In the genomic region with DNA sequence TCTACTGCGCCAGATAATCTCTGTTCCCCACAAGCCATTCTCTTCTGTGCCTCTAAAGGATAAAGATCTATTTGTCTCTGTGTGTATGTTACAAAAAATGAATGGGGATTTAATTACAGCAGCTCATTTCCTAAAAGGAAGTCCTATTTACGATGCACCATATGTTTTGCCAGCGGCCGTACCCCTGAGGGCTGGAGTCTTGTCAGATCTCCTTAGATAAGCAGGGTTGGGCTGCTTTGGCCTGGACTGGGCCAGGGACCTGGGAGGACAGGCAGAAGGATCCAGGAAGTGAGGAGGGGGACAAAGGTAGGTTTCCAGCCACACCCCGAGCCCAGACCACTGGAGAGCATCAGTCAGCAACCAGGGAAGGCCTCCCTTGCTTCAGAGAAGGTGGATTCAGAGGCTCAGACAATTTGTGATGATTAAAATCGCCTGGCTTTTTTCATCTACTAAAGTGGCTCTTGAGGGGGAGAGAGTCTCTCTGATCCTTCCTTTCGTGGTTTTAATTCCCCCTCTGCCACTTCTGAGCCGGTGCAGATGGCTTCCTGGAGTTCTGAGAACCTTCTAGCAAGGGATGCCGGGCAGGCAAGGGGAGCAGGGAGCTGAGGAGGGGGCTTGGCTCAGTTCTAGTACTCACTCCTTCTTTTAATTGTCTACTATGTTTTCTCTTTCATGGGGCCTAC, we compare ENCODE assay signal across 26 cellular contexts. TPM values are rescaled to one million over a fixed set of nuclear protein-coding genes. Genes with fewer than 3 reads are reported as not detected.
DNase-seq lines count a peak whose midpoint lies in the region; ATAC-seq and TF ChIP-seq lines count a peak whose summit lies in the region.
"Had no signal": no experiment of that assay in that cellular context is flagged by ENCODE, and none has a peak within 500 bp of the region (broad histone marks: within the 10 kb centered on the region; RNA-seq: fewer than 3 reads in every experiment).

No MANE protein-coding gene starts in this region.

- H3K27me3 Mint-ChIP-seq in GM23338 (ENCODE audit: insufficient read depth, low read depth, poor library complexity), result peaks cover 4% of the 10 kb centered on the region
- H3K27me3 Mint-ChIP-seq: CD4-positive, alpha-beta memory T cell; memory B cell; T-cell had no signal

- H3K4me2 ChIP-seq in BLaER1 (peak overlapping the region; percentile 83), GM23338 (peak overlapping the region; percentile 43; the same call in 1 of the 2 replicates)

- H3K36me3 ChIP-seq in BLaER1 (no peaks in the 10 kb centered on the region), GM23338 (ENCODE audit: insufficient read depth) (no peaks in the 10 kb centered on the region)
- H3K36me3 ChIP-seq: suprapubic skin had no signal

- no peaks in the 10 kb centered on the region for H3K9me2 ChIP-seq in GM23338 (ENCODE audit: insufficient read depth)

- H3K9me3 ChIP-seq in BLaER1, result no peaks in the 10 kb centered on the region
- H3K9me3 ChIP-seq: suprapubic skin had no signal

- no peaks in the 10 kb centered on the region for H3K27me3 ChIP-seq in BLaER1
- H3K27me3 ChIP-seq in GM23338 (ENCODE audit: insufficient read depth), result no peaks in the 10 kb centered on the region
- H3K27me3 ChIP-seq: dorsolateral prefrontal cortex had no signal

- H3K4me3 ChIP-seq in BLaER1 (no peak overlapping the region), GM23338 (no peak overlapping the region)
- H3K4me3 ChIP-seq: dorsolateral prefrontal cortex, suprapubic skin had no signal

- H3K4me1 ChIP-seq in BLaER1 (peaks cover 44% of the 10 kb centered on the region), GM23338 (ENCODE audit: insufficient read depth) (peaks cover 41% of the 10 kb centered on the region)
- H3K4me1 ChIP-seq: suprapubic skin had no signal

- no peaks in the 10 kb centered on the region; the same call in 2 of the 3 replicates for H3K9me3 Mint-ChIP-seq in GM23338
- H3K9me3 Mint-ChIP-seq: T-cell had no signal

- peak overlapping the region; percentile 56 for H2AFZ ChIP-seq in GM23338

- no peak overlapping the region for H3K4me3 Mint-ChIP-seq in GM23338
- H3K4me3 Mint-ChIP-seq: CD4-positive, alpha-beta memory T cell; memory B cell; T-cell had no signal

- H3K4me1 Mint-ChIP-seq in GM23338, result peaks cover 37% of the 10 kb centered on the region
- H3K4me1 Mint-ChIP-seq: CD4-positive, alpha-beta memory T cell; memory B cell had no signal

- no peaks in the 10 kb centered on the region for H3K79me2 ChIP-seq in GM23338 (replicated peaks; ENCODE audit: insufficient read depth)

- peaks cover 11% of the 10 kb centered on the region; the same call in 1 of the 2 replicates for H3F3A ChIP-seq in GM23338 (replicated peaks; ENCODE audit: low read depth)

- no peak for TF ChIP-seq CTCF in GM23338 (conservative IDR thresholded peaks at IDR 0.05; ENCODE audit: low read depth in 2 of 2)

- H3K36me3 Mint-ChIP-seq in GM23338 (ENCODE audit: low read depth), result peaks cover 2% of the 10 kb centered on the region; the same call in 1 of the 3 replicates
- H3K36me3 Mint-ChIP-seq: CD4-positive, alpha-beta memory T cell; memory B cell; T-cell had no signal

- H3K27ac ChIP-seq in BLaER1, result peak overlapping the region; percentile 76
- peak overlapping the region; percentile 29; the same call in 1 of the 2 replicates for H3K27ac ChIP-seq in GM23338 (ENCODE audit: low read depth)
- H3K27ac ChIP-seq: epithelial cell of prostate, suprapubic skin had no signal

- peak overlapping the region; percentile 64 for H3K9ac ChIP-seq in BLaER1

- ATAC-seq in GM23338, result no peak
- ATAC-seq in activated CD4-positive, CD25-positive, alpha-beta regulatory T cell treated with anti-CD3 and anti-CD28 coated beads, Interleukin-2, amount 50 U/mL, for 24 hours, result no peak
- no peak for ATAC-seq in HG02870 (IDR thresholded peaks at IDR 0.05; ENCODE audit: unreplicated experiment)
- ATAC-seq: HepG2, T-cell had no signal

- H4K20me1 ChIP-seq in BLaER1 (no peaks in the 10 kb centered on the region), GM23338 (replicated peaks; ENCODE audit: insufficient read depth) (no peaks in the 10 kb centered on the region)

- DNase-seq in GM23338 (ENCODE audit: low spot score) (no peak), NCI-H82 treated with DMSO at 0.1 percent for 48 hours (lab: John Stamatoyannopoulos, UW; ENCODE audit: unreplicated experiment) (peak; percentile 73), mesenteric fat pad (ENCODE audit: low spot score) (peak; percentile 41), T-helper 1 cell (no peak), putamen (ENCODE audit: low spot score) (no peak)
- DNase-seq: activated CD4-positive, alpha-beta T cell treated with anti-CD3 and anti-CD28 coated beads, Interleukin-2, amount 50 U/mL, for 48 hours; activated naive CD4-positive, alpha-beta T cell; activated T-cell treated with anti-CD3 and anti-CD28 coated beads for 4 hours; amniotic stem cell; caudate nucleus; CD4-positive, alpha-beta memory T cell; foreskin fibroblast; HCEC 1CT; kidney; NCI-H1417 treated with DMSO at 0.1 percent for 48 hours; NCI-H345 had no signal

- H3K27ac Mint-ChIP-seq in GM23338, result no peak overlapping the region
- H3K27ac Mint-ChIP-seq: memory B cell, T-cell had no signal

TF ChIP-seq in GM23338, 12 proteins besides CTCF, POLR2A, EP300 and RAD21:
- TF ChIP-seq ZNF331 (CRISPR knock-in tag; IDR thresholded peaks at IDR 0.05; ENCODE audit: low read depth) (no peak), ZNF114 (CRISPR knock-in tag; IDR thresholded peaks at IDR 0.05) (no peak), POLR2AphosphoS5 (IDR thresholded peaks at IDR 0.05; ENCODE audit: low read depth) (no peak), CREB1 (CRISPR knock-in tag; IDR thresholded peaks at IDR 0.05; ENCODE audit: low read depth) (no peak)
- TF ChIP-seq, protein P1, sequence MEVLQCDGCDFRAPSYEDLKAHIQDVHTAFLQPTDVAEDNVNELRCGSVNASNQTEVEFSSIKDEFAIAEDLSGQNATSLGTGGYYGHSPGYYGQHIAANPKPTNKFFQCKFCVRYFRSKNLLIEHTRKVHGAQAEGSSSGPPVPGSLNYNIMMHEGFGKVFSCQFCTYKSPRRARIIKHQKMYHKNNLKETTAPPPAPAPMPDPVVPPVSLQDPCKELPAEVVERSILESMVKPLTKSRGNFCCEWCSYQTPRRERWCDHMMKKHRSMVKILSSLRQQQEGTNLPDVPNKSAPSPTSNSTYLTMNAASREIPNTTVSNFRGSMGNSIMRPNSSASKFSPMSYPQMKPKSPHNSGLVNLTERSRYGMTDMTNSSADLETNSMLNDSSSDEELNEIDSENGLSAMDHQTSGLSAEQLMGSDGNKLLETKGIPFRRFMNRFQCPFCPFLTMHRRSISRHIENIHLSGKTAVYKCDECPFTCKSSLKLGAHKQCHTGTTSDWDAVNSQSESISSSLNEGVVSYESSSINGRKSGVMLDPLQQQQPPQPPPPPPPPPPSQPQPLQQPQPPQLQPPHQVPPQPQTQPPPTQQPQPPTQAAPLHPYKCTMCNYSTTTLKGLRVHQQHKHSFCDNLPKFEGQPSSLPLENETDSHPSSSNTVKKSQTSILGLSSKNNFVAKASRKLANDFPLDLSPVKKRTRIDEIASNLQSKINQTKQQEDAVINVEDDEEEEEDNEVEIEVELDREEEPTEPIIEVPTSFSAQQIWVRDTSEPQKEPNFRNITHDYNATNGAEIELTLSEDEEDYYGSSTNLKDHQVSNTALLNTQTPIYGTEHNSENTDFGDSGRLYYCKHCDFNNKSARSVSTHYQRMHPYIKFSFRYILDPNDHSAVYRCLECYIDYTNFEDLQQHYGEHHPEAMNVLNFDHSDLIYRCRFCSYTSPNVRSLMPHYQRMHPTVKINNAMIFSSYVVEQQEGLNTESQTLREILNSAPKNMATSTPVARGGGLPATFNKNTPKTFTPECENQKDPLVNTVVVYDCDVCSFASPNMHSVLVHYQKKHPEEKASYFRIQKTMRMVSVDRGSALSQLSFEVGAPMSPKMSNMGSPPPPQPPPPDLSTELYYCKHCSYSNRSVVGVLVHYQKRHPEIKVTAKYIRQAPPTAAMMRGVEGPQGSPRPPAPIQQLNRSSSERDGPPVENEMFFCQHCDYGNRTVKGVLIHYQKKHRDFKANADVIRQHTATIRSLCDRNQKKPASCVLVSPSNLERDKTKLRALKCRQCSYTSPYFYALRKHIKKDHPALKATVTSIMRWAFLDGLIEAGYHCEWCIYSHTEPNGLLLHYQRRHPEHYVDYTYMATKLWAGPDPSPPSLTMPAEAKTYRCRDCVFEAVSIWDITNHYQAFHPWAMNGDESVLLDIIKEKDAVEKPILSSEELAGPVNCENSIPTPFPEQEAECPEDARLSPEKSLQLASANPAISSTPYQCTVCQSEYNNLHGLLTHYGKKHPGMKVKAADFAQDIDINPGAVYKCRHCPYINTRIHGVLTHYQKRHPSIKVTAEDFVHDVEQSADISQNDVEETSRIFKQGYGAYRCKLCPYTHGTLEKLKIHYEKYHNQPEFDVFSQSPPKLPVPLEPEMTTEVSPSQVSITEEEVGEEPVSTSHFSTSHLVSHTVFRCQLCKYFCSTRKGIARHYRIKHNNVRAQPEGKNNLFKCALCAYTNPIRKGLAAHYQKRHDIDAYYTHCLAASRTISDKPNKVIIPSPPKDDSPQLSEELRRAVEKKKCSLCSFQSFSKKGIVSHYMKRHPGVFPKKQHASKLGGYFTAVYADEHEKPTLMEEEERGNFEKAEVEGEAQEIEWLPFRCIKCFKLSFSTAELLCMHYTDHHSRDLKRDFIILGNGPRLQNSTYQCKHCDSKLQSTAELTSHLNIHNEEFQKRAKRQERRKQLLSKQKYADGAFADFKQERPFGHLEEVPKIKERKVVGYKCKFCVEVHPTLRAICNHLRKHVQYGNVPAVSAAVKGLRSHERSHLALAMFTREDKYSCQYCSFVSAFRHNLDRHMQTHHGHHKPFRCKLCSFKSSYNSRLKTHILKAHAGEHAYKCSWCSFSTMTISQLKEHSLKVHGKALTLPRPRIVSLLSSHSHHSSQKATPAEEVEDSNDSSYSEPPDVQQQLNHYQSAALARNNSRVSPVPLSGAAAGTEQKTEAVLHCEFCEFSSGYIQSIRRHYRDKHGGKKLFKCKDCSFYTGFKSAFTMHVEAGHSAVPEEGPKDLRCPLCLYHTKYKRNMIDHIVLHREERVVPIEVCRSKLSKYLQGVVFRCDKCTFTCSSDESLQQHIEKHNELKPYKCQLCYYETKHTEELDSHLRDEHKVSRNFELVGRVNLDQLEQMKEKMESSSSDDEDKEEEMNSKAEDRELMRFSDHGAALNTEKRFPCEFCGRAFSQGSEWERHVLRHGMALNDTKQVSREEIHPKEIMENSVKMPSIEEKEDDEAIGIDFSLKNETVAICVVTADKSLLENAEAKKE (CRISPR knock-in tag; IDR thresholded peaks at IDR 0.05), result no peak

RNA-seq across cellular contexts. Expression of a gene that starts 42.1 kb away (rescaled TPM):
- total RNA-seq in GM23338 (2014; rRNA removed; shearing (Covaris generic)), result 145 and 161 TPM in 2 replicates
- polyA plus RNA-seq in GM23338 (2016; fragmentation: Nextera tagmentation; extraction: Ambion mirVana), result 50.8 and 60.8 TPM in 2 replicates
- total RNA-seq in mesenteric fat pad, result 0.29 TPM
- total RNA-seq: HepG2, M059J had no signal
- polyA plus RNA-seq: CD4-positive, alpha-beta memory T cell; HepG2 had no signal

Comparison
In these comparisons a context has a peak if more than half of its experiments do, and no peak if none do; other contexts are left out.
1. DNase-seq: peak in NCI-H82 treated with DMSO at 0.1 percent for 48 hours (single experiment) and mesenteric fat pad (single experiment); none in GM23338 (single experiment), T-helper 1 cell (0 of 5) and putamen (single experiment).
2. RNA of a gene that starts 42.1 kb away (total RNA-seq): 145 to 161 TPM in GM23338; 0.29 TPM in mesenteric fat pad (single experiment); every median in the first group is over 100 times any median in the second.